In genomic region chr20:41003933-41004294, GRCh38 we compare ENCODE assay signal across 8 cellular contexts. TPM values are rescaled to one million over a fixed set of nuclear protein-coding genes. Genes with fewer than 3 reads are reported as not detected.
DNase-seq lines count a peak whose midpoint lies in the region; ATAC-seq, FAIRE-seq and TF ChIP-seq lines count a peak whose summit lies in the region.
"Not testable (repeated sequence)": the region's sequence is repeated elsewhere in the genome, so short reads cannot be mapped to it uniquely, and the experiment has no call there.

No MANE protein-coding gene starts in this region.

- ATAC-seq in A549; T-cell (replicated peaks in 1 of 4); heart left ventricle; natural killer cell; stimulated activated naive B cell treated with anti-CD40 and anti-IgM and Interleukin-4, amounts not matched to agents 10 μg/mL and 1 μg/mL and 100 μg/mL, for 72 hours (replicated peaks): not testable (repeated sequence)

- peaks cover 53% of the 10 kb centered on the region for H3K4me1 ChIP-seq in A549
- peaks cover 18% of the 10 kb centered on the region for H3K4me1 ChIP-seq in HUES48 (ENCODE audit: control insufficient read depth, insufficient read depth, low read length)
- peaks cover 0 to 65% (median 26%) of the 10 kb centered on the region in 12 donors for H3K4me1 ChIP-seq in heart left ventricle

- not testable (repeated sequence) for TF ChIP-seq CTCF in A549 (IDR thresholded peaks at IDR 0.05); chondrocyte (IDR thresholded peaks at IDR 0.05); heart left ventricle (IDR thresholded peaks at IDR 0.05); natural killer cell (IDR thresholded peaks at IDR 0.05)

- intact Hi-C loops in heart left ventricle (cut with DNase I), result not testable (repeated sequence)
- intact Hi-C loops in natural killer cell (cut with micrococcal nuclease), result loop anchor here (1.0 kb wide), 1 partner anchor 44 kb away; no protein-coding TSS in a partner anchor

- H3K27ac ChIP-seq in A549, result peak overlapping the region; percentile 84 to 89
- H3K27ac ChIP-seq in HUES48 (ENCODE audit: low read depth, low read length), result peak overlapping the region; percentile 91
- H3K27ac ChIP-seq in heart left ventricle, result peak overlapping the region in 7 of 12 donors; percentile 8 to 79 (median 55)

- not testable (repeated sequence) for TF ChIP-seq POLR2A in A549 (IDR thresholded peaks at IDR 0.05; ENCODE audit: low read length); heart left ventricle (IDR thresholded peaks at IDR 0.05)

- H3K4me3 Mint-ChIP-seq in T-cell (peak overlapping the region; percentile 50 to 79 (median 70)), natural killer cell (peak overlapping the region; percentile 40)
- H3K4me3 Mint-ChIP-seq in activated naive CD4-positive, alpha-beta T cell treated with anti-CD3 and anti-CD28 coated beads, Interleukin-2, amount 10 ng/mL, durations not matched to agents 7 days and 5 days; chondrocyte (ENCODE audit: unreplicated experiment): not testable (repeated sequence)
- peak overlapping the region; percentile 27 to 59 for H3K4me3 Mint-ChIP-seq in stimulated activated naive B cell treated with anti-CD40 and anti-IgM and Interleukin-4, amounts not matched to agents 10 μg/mL and 1 μg/mL and 100 μg/mL, for 72 hours

- peak overlapping the region; percentile 62 for H3K4me2 ChIP-seq in A549

- peak overlapping the region; percentile 94 to 95 for H3K27ac Mint-ChIP-seq in T-cell
- peak overlapping the region; percentile 95 for H3K27ac Mint-ChIP-seq in activated naive CD4-positive, alpha-beta T cell treated with anti-CD3 and anti-CD28 coated beads, Interleukin-2, amount 10 ng/mL, durations not matched to agents 7 days and 5 days
- peak overlapping the region; percentile 96 for H3K27ac Mint-ChIP-seq in chondrocyte (ENCODE audit: unreplicated experiment)
- H3K27ac Mint-ChIP-seq in natural killer cell, result peak overlapping the region; percentile 82 to 86
- H3K27ac Mint-ChIP-seq in stimulated activated naive B cell treated with anti-CD40 and anti-IgM and Interleukin-4, amounts not matched to agents 10 μg/mL and 1 μg/mL and 100 μg/mL, for 72 hours, result peak overlapping the region; percentile 93

- not testable (repeated sequence) for FAIRE-seq in A549 (lab: Jason Lieb, UNC)

- not testable (repeated sequence) for DNase-seq in A549 (ENCODE audit: low read depth in 1 of 2, low spot score in 1 of 2); T-cell; activated naive CD4-positive, alpha-beta T cell treated with anti-CD3 and anti-CD28 coated beads, Interleukin-2, amount 10 ng/mL, durations not matched to agents 7 days and 5 days; chondrocyte (ENCODE audit: low spot score); heart left ventricle; natural killer cell; stimulated activated naive B cell treated with anti-CD40 and anti-IgM and Interleukin-4, amounts not matched to agents 10 μg/mL and 1 μg/mL and 100 μg/mL, for 72 hours

- H3K9ac ChIP-seq in HUES48 (ENCODE audit: low read depth, low read length), result not testable (repeated sequence)

- not testable (repeated sequence) for H3K9me3 Mint-ChIP-seq in T-cell; activated naive CD4-positive, alpha-beta T cell treated with anti-CD3 and anti-CD28 coated beads, Interleukin-2, amount 10 ng/mL, durations not matched to agents 7 days and 5 days; chondrocyte (ENCODE audit: low read depth); natural killer cell; stimulated activated naive B cell treated with anti-CD40 and anti-IgM and Interleukin-4, amounts not matched to agents 10 μg/mL and 1 μg/mL and 100 μg/mL, for 72 hours

- peaks cover 14 to 34% (median 21%) of the 10 kb centered on the region in 3 donors for H3K4me1 Mint-ChIP-seq in T-cell
- H3K4me1 Mint-ChIP-seq in activated naive CD4-positive, alpha-beta T cell treated with anti-CD3 and anti-CD28 coated beads, Interleukin-2, amount 10 ng/mL, durations not matched to agents 7 days and 5 days, result peaks cover 41% of the 10 kb centered on the region
- H3K4me1 Mint-ChIP-seq in chondrocyte (ENCODE audit: low read depth), result peaks cover 46% of the 10 kb centered on the region
- peaks cover 20 to 24% of the 10 kb centered on the region in 2 donors for H3K4me1 Mint-ChIP-seq in natural killer cell
- peaks cover 27 to 47% of the 10 kb centered on the region in 2 donors for H3K4me1 Mint-ChIP-seq in stimulated activated naive B cell treated with anti-CD40 and anti-IgM and Interleukin-4, amounts not matched to agents 10 μg/mL and 1 μg/mL and 100 μg/mL, for 72 hours

- WGBS in A549 (ENCODE audit: missing lambda C conversion rate), result 58% methylated on average over 6 of the region's 6 CpGs
- WGBS in heart left ventricle, 4 donors, result 89 to 98% (median 96%) methylated on average over 6 of the region's 6 CpGs

- peak overlapping the region; percentile 16; the same call in 1 of the 3 replicates for H3K4me3 ChIP-seq in A549
- H3K4me3 ChIP-seq in HUES48 (ENCODE audit: low read depth, low read length); heart left ventricle: not testable (repeated sequence)

- not testable (repeated sequence) for H3K36me3 Mint-ChIP-seq in T-cell; activated naive CD4-positive, alpha-beta T cell treated with anti-CD3 and anti-CD28 coated beads, Interleukin-2, amount 10 ng/mL, durations not matched to agents 7 days and 5 days; chondrocyte (ENCODE audit: low read depth); natural killer cell; stimulated activated naive B cell treated with anti-CD40 and anti-IgM and Interleukin-4, amounts not matched to agents 10 μg/mL and 1 μg/mL and 100 μg/mL, for 72 hours

- CTCF ChIA-PET in A549 (lab: Yijun Ruan, JAX), result interaction anchor here (0.6 kb wide), 2 partner anchors 14 to 16 kb away, joined by 3 read pairs; no protein-coding TSS in a partner anchor
- CTCF ChIA-PET in T-cell (lab: Charles Lee), result interaction anchor here in 1 of 2 donors (0.7 kb wide), 1 partner anchor 13 kb away, joined by 3 read pairs; no protein-coding TSS in a partner anchor
- CTCF ChIA-PET in activated naive CD4-positive, alpha-beta T cell treated with anti-CD3 and anti-CD28 coated beads, Interleukin-2, amount 10 ng/mL, durations not matched to agents 7 days and 5 days (lab: Charles Lee), result not testable (repeated sequence)

- not testable (repeated sequence) for H3K9me3 ChIP-seq in A549; HUES48 (ENCODE audit: control insufficient read depth, insufficient read depth, low read length)
- H3K9me3 ChIP-seq in heart left ventricle, result peaks cover 0 to 12% (median 0%) of the 10 kb centered on the region in 12 donors

- not testable (repeated sequence) for TF ChIP-seq EP300 in A549 (IDR thresholded peaks at IDR 0.05)

- POLR2A ChIA-PET in A549 (lab: Yijun Ruan, JAX); T-cell (lab: Charles Lee): not testable (repeated sequence)

- TF ChIP-seq RAD21 in A549 (conservative IDR thresholded peaks at IDR 0.05 in 1 of 2, IDR thresholded peaks at IDR 0.05 in 1 of 2), result not testable (repeated sequence)

- H3K27me3 ChIP-seq in HUES48 (ENCODE audit: control insufficient read depth, insufficient read depth, low read length); heart left ventricle: not testable (repeated sequence)

- not testable (repeated sequence) for H3K36me3 ChIP-seq in HUES48 (ENCODE audit: control insufficient read depth, insufficient read depth, low read length); heart left ventricle

- H3K27me3 Mint-ChIP-seq in T-cell; activated naive CD4-positive, alpha-beta T cell treated with anti-CD3 and anti-CD28 coated beads, Interleukin-2, amount 10 ng/mL, durations not matched to agents 7 days and 5 days; chondrocyte (ENCODE audit: low read depth); natural killer cell (ENCODE audit: low read depth in 2 of 2); stimulated activated naive B cell treated with anti-CD40 and anti-IgM and Interleukin-4, amounts not matched to agents 10 μg/mL and 1 μg/mL and 100 μg/mL, for 72 hours: not testable (repeated sequence)

RNA-seq across cellular contexts. Expression of gene TOP1, which starts 24.7 kb away (rescaled TPM):
- polyA plus RNA-seq in A549 (2011; rRNA removed) (20.8 and 28.3 TPM in 2 replicates), A549 (2017; fragmentation: RNase III; extraction: RNeasy Plus Mini Kit Qiagen cat#74134 plus additional on column Dnase treatment) (68.0 to 73.7 TPM (median 70.6 TPM) in 3 replicates), heart left ventricle (10 to 100 TPM; 11.6 to 21.4 TPM)
- polyA plus RNA-seq in A549 (2012; cell fraction: cytosol; rRNA removed), result 6.5 and 6.9 TPM in 2 replicates
- polyA plus RNA-seq in A549 (2012; cell fraction: nucleus; rRNA removed), result 7.5 and 10.8 TPM in 2 replicates
- 13.2 and 15.6 TPM in 2 replicates for polyA minus RNA-seq in A549 (2011; rRNA and poly(A)+ RNA removed)
- total RNA-seq in T-cell (10 to 100 TPM; 30.2 to 41.2 (median 38.1) TPM), chondrocyte (39.0 to 42.6 TPM (median 39.2 TPM) in 3 replicates), heart left ventricle (10 to 100 TPM; 15.0 to 32.3 (median 21.8) TPM), natural killer cell (10 to 100 TPM; 32.2 to 36.3 (median 36.3) TPM)
